ENCODE assay signal across 10 cellular contexts in genomic region chr18:13264986-13265900, GRCh38. TPM values are rescaled to one million over a fixed set of nuclear protein-coding genes. Genes with fewer than 3 reads are reported as not detected.
DNase-seq lines count a peak whose midpoint lies in the region; ATAC-seq and TF ChIP-seq lines count a peak whose summit lies in the region.
"Had no signal": no experiment of that assay in that cellular context is flagged by ENCODE, and none has a peak within 500 bp of the region (broad histone marks: within the 10 kb centered on the region; RNA-seq: fewer than 3 reads in every experiment).

No MANE protein-coding gene starts in this region.

- H3K4me1 ChIP-seq in thoracic aorta (ENCODE audit: control insufficient read depth in 1 of 2, low read depth in 2 of 2) = peaks cover 58 to 100% of the 10 kb centered on the region in 2 donors

- TF ChIP-seq CTCF in osteocyte (IDR thresholded peaks at IDR 0.05) (no peak), thoracic aorta (IDR thresholded peaks at IDR 0.05) (no peak)

- no peaks in the 10 kb centered on the region for H3K27me3 Mint-ChIP-seq in activated naive CD8-positive, alpha-beta T cell
- no peaks in the 10 kb centered on the region for H3K27me3 Mint-ChIP-seq in osteocyte (ENCODE audit: unreplicated experiment)

- peak overlapping the region; percentile 67 for H3K4me3 ChIP-seq in thoracic aorta

- peak overlapping the region; percentile 48 for H3K4me3 Mint-ChIP-seq in activated naive CD8-positive, alpha-beta T cell
- H3K4me3 Mint-ChIP-seq in osteocyte (ENCODE audit: unreplicated experiment) = no peak overlapping the region

- H3K27ac Mint-ChIP-seq in activated naive CD8-positive, alpha-beta T cell = peak overlapping the region; percentile 74
- no peak overlapping the region for H3K27ac Mint-ChIP-seq in osteocyte (ENCODE audit: unreplicated experiment)

- no peaks in the 10 kb centered on the region for H3K36me3 ChIP-seq in thoracic aorta

- peak overlapping the region; percentile 19 to 83 for H3K27ac ChIP-seq in thoracic aorta

- ATAC-seq in thoracic aorta (ENCODE audit: insufficient number of reproducible peaks, low FRiP score, low read depth) = no peak
- no peak for ATAC-seq in HG03520 (IDR thresholded peaks at IDR 0.05; ENCODE audit: unreplicated experiment)

- H3K4me1 Mint-ChIP-seq in activated naive CD8-positive, alpha-beta T cell (ENCODE audit: low read depth) = peaks cover 76% of the 10 kb centered on the region
- peaks cover 46% of the 10 kb centered on the region for H3K4me1 Mint-ChIP-seq in osteocyte (ENCODE audit: unreplicated experiment)

- H3K36me3 Mint-ChIP-seq in activated naive CD8-positive, alpha-beta T cell = peaks cover 2% of the 10 kb centered on the region
- no peaks in the 10 kb centered on the region for H3K36me3 Mint-ChIP-seq in osteocyte (ENCODE audit: unreplicated experiment)

- DNase-seq in activated T-cell treated with anti-CD3 and anti-CD28 coated beads for 24 hours (ENCODE audit: low read depth) = peak; percentile 44
- no peak for DNase-seq in activated T-cell treated with anti-CD3 and anti-CD28 coated beads for 4 hours
- DNase-seq in osteocyte (ENCODE audit: extremely low spot score, unreplicated experiment) = peak; percentile 72
- DNase-seq in thoracic aorta (ENCODE audit: low spot score) = no peak
- no peak for DNase-seq in NCI-H187 treated with DMSO at 0.1 percent for 48 hours (lab: John Stamatoyannopoulos, UW)
- no peak for DNase-seq in DMS 273 (lab: John Stamatoyannopoulos, UW; ENCODE audit: unreplicated experiment)
- DNase-seq: DND-41, NCI-H2081 had no signal

- H3K27me3 ChIP-seq in thoracic aorta (replicated peaks; ENCODE audit: insufficient read depth) = no peaks in the 10 kb centered on the region

- H3K9me3 Mint-ChIP-seq in activated naive CD8-positive, alpha-beta T cell (ENCODE audit: low read depth) = no peaks in the 10 kb centered on the region
- no peaks in the 10 kb centered on the region for H3K9me3 Mint-ChIP-seq in osteocyte (ENCODE audit: unreplicated experiment)

- H3K9me3 ChIP-seq in thoracic aorta = no peaks in the 10 kb centered on the region

RNA-seq across cellular contexts. Expression of gene LDLRAD4, which starts 46.7 kb away (rescaled TPM):
- total RNA-seq in osteocyte = 18.7 and 20.4 TPM in 2 replicates
- total RNA-seq in thoracic aorta = 100 to 1,000 TPM in 1 of 2 donors, 10 to 100 TPM in 1; 98.4 to 135 TPM

Comparison
In these comparisons a context has a peak if more than half of its experiments do, and no peak if none do; other contexts are left out.
1. DNase-seq: peak in activated T-cell treated with anti-CD3 and anti-CD28 coated beads for 24 hours (single experiment) and osteocyte (single experiment); none in activated T-cell treated with anti-CD3 and anti-CD28 coated beads for 4 hours (single experiment), thoracic aorta (single experiment), NCI-H187 treated with DMSO at 0.1 percent for 48 hours (single experiment) and DMS 273 (single experiment).